Comparison of ENCODE assay signal across 8 cellular contexts in the genomic region with DNA sequence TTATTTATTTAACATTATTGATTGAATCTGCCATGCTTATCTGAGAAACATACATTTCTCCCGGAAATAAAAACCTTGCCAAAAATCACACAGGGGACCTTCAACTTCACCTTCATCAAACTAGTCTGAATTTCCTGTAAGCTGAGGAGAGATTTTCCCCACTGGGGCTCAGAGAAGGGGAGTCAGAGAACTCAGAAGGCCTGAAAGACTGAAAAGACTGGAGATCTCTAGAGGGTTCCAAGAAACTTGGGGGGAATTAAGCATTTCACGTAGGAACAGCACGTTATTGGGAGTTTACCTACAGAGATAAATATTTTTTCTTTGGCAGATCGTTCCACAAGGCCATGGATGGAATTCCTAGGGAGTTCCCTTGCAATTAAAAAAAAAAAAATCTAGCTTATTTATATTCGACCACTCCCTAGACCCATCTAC. TPM values are rescaled to one million over a fixed set of nuclear protein-coding genes. Genes with fewer than 3 reads are reported as not detected.
A peak's percentile ranks its signal among the peaks of the same experiment; 100 is the strongest.
DNase-seq lines count a peak whose midpoint lies in the region; ATAC-seq and TF ChIP-seq lines count a peak whose summit lies in the region.

No MANE protein-coding gene starts in this region.

- H3K9me3 ChIP-seq in adipocyte (ENCODE audit: control insufficient read depth, low read length) (no peaks in the 10 kb centered on the region), left lung (no peaks in the 10 kb centered on the region), thyroid gland (no peaks in the 10 kb centered on the region)

- H3K4me1 ChIP-seq in adipocyte (ENCODE audit: control insufficient read depth, insufficient read depth, low read length) (peaks cover 16% of the 10 kb centered on the region), left lung (peaks cover 0 to 25% of the 10 kb centered on the region in 2 donors), thyroid gland (peaks cover 9 to 10% of the 10 kb centered on the region in 2 donors)

- TF ChIP-seq CTCF in left lung (IDR thresholded peaks at IDR 0.05): no peak
- no peak for TF ChIP-seq CTCF in thyroid gland (IDR thresholded peaks at IDR 0.05)

- H3K27ac ChIP-seq in left lung (peak overlapping the region; percentile 78 to 89), thyroid gland (peak overlapping the region; percentile 66 to 84 (median 80))

- ATAC-seq in Right ventricle myocardium superior (ENCODE audit: poor library complexity): peak; percentile 2
- ATAC-seq in left ventricle myocardium superior: no peak
- ATAC-seq in left lung: no peak

- DNase-seq in Right ventricle myocardium superior (no peak), left ventricle myocardium superior (no peak), adipocyte (ENCODE audit: low read depth) (no peak), left lung (no peak), thyroid gland (no peak), NCI-H2081 treated with DMSO at 0.1 percent for 48 hours (lab: John Stamatoyannopoulos, UW) (no peak)
- no peak for DNase-seq in activated CD4-positive, CD25-positive, alpha-beta regulatory T cell (lab: John Stamatoyannopoulos, UW)
- DNase-seq in stimulated activated CD4-positive, alpha-beta T cell treated with anti-CD3 and anti-CD28 coated beads, Interleukin-4, amount 100 ng/mL, for 24 hours: no peak

- H3K9ac ChIP-seq in adipocyte (ENCODE audit: low read length): peak overlapping the region; percentile 99

- H3K4me3 ChIP-seq in adipocyte (ENCODE audit: low read length) (peak overlapping the region; percentile 96), left lung (peak overlapping the region; percentile 81 to 87), thyroid gland (replicated peaks in 1 of 3) (peak overlapping the region in 2 of 3 donors; percentile 54 to 86)

- H3K36me3 ChIP-seq in adipocyte (ENCODE audit: control insufficient read depth, insufficient read depth, low read length, severe bottlenecking) (peaks cover 19% of the 10 kb centered on the region), left lung (peaks cover 0 to 19% of the 10 kb centered on the region in 2 donors), thyroid gland (peaks cover 9 to 18% of the 10 kb centered on the region in 2 donors)

- H3K27me3 ChIP-seq in adipocyte (replicated peaks; ENCODE audit: control insufficient read depth, insufficient read depth, low read length): no peaks in the 10 kb centered on the region
- no peaks in the 10 kb centered on the region for H3K27me3 ChIP-seq in left lung
- no peaks in the 10 kb centered on the region for H3K27me3 ChIP-seq in thyroid gland

- no peak for TF ChIP-seq POLR2A in thyroid gland (IDR thresholded peaks at IDR 0.05)

- intact Hi-C loops in Right ventricle myocardium superior (cut with DNase I): loop anchor here (10.0 kb wide), 1 partner anchor 108 kb away; a partner anchor contains a TSS
- intact Hi-C loops in left ventricle myocardium superior (cut with micrococcal nuclease): no loop called here
- intact Hi-C loops in left lung (cut with DNase I): no loop called here
- intact Hi-C loops in thyroid gland (cut with DNase I): loop anchor here (10.0 kb wide), 1 partner anchor 342 kb away; a partner anchor contains a TSS

- whole genome bisulfite sequencing in thyroid gland, 2 donors: 2 to 3% methylated on average over 5 of the region's 5 CpGs

RNA-seq across cellular contexts. Expression of a gene that starts 0.5 kb away (rescaled TPM):
- 22.6 TPM for total RNA-seq in Right ventricle myocardium superior
- 22.6 TPM for total RNA-seq in left ventricle myocardium superior
- total RNA-seq in left lung: 10 to 100 TPM; 27.8 to 36.0 TPM
- 10 to 100 TPM; 25.7 to 43.7 (median 34.8) TPM for total RNA-seq in thyroid gland

Comparison
In these comparisons a context has a peak if more than half of its experiments do, and no peak if none do; other contexts are left out.
1. intact Hi-C loops: an anchor here in Right ventricle myocardium superior (10.0 kb wide) and thyroid gland (10.0 kb wide); none called in left ventricle myocardium superior and left lung.